Comparison of ENCODE assay signal across 9 cellular contexts in the genomic region with DNA sequence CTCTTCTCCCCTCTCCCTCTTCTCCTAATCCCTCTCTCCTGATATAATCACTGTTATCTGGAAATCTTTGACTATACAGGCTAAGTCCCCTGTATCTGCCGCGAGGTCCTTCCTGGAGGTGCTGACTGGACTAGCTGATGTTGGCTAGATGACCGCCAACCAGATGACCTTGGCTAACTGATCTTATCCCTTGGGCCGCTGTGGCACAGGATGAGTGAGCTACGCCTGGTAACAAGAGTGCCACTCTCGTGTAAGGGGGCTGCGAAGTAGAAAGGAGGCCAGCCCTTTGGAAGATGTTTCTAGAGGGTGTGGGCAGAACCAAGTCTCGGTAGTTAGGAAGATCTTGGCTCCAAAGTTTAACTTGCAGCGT. TPM values are rescaled to one million over a fixed set of nuclear protein-coding genes. Genes with fewer than 3 reads are reported as not detected.
DNase-seq lines count a peak whose midpoint lies in the region; ATAC-seq, FAIRE-seq and TF ChIP-seq lines count a peak whose summit lies in the region.
"Had no signal": no experiment of that assay in that cellular context is flagged by ENCODE, and none has a peak within 500 bp of the region (broad histone marks: within the 10 kb centered on the region; RNA-seq: fewer than 3 reads in every experiment).

No MANE protein-coding gene starts in this region.

- TF ChIP-seq CTCF in C4-2B (conservative IDR thresholded peaks at IDR 0.05) = no peak
- TF ChIP-seq CTCF in WI38 (IDR thresholded peaks at IDR 0.05; ENCODE audit: low read depth, low read length) = no peak
- no peak for TF ChIP-seq CTCF in right atrium auricular region (IDR thresholded peaks at IDR 0.05)

- H3K9me3 ChIP-seq in right atrium auricular region (peaks cover 0 to 7% of the 10 kb centered on the region in 2 donors), small intestine (ENCODE audit: control insufficient read depth, low read depth) (no peaks in the 10 kb centered on the region)

- WGBS in small intestine, 3 donors = 6 to 14% (median 14%) methylated on average over 9 of the region's 9 CpGs

- H3K4me1 ChIP-seq in right atrium auricular region (peaks cover 0 to 21% of the 10 kb centered on the region in 2 donors), small intestine (ENCODE audit: control insufficient read depth in 2 of 2, insufficient read depth in 1 of 2, low read depth in 1 of 2, low read length in 1 of 2) (peaks cover 0 to 7% of the 10 kb centered on the region in 2 donors)

- H3K4me3 ChIP-seq in WI38 (ENCODE audit: low read depth, low read length) (peak overlapping the region; percentile 54), right atrium auricular region (peak overlapping the region; percentile 93 to 98), small intestine (ENCODE audit: low read depth in 1 of 2, low read length in 2 of 2) (peak overlapping the region; percentile 67 to 99)

- H3K27ac ChIP-seq in C4-2B = peak overlapping the region; percentile 93
- H3K27ac ChIP-seq in right atrium auricular region = peak overlapping the region in 1 of 2 donors; percentile 86
- peak overlapping the region in 1 of 2 donors; percentile 24 for H3K27ac ChIP-seq in small intestine (ENCODE audit: low read depth in 1 of 2, low read length in 1 of 2)

- no peaks in the 10 kb centered on the region for H3K36me3 ChIP-seq in right atrium auricular region
- peaks cover 0 to 1% of the 10 kb centered on the region in 2 donors for H3K36me3 ChIP-seq in small intestine (ENCODE audit: control insufficient read depth in 2 of 2, insufficient read depth in 2 of 2, low read length in 2 of 2)

- FAIRE-seq in small intestine (lab: Jason Lieb, UNC) (no peak), HTR-8/SVneo (lab: Jason Lieb, UNC) (no peak)
- FAIRE-seq: TTC549 had no signal

- ATAC-seq in GM19351 (IDR thresholded peaks at IDR 0.05; ENCODE audit: unreplicated experiment) = peak; percentile 32
- peak; percentile 35 for ATAC-seq in HG03378 (IDR thresholded peaks at IDR 0.05; ENCODE audit: unreplicated experiment)

- DNase-seq in right atrium auricular region (ENCODE audit: low spot score) (no peak), small intestine (no peak), HTR-8/SVneo (ENCODE audit: insufficient read length, low spot score) (no peak), iPS-NIHi11 (ENCODE audit: low spot score) (no peak)

- H3K27me3 ChIP-seq in right atrium auricular region (no peaks in the 10 kb centered on the region), small intestine (ENCODE audit: control insufficient read depth in 2 of 2, insufficient read depth in 2 of 2, low read length in 2 of 2) (no peaks in the 10 kb centered on the region)

RNA-seq across cellular contexts. Expression of a gene that starts 0.3 kb away (rescaled TPM):
- 10 to 100 TPM; 19.3 to 34.6 TPM for total RNA-seq in right atrium auricular region
- polyA plus RNA-seq in small intestine = 10 to 100 TPM; 24.6 to 46.3 (median 35.9) TPM
